ENCODE assay signal across 8 cellular contexts in the genomic region with DNA sequence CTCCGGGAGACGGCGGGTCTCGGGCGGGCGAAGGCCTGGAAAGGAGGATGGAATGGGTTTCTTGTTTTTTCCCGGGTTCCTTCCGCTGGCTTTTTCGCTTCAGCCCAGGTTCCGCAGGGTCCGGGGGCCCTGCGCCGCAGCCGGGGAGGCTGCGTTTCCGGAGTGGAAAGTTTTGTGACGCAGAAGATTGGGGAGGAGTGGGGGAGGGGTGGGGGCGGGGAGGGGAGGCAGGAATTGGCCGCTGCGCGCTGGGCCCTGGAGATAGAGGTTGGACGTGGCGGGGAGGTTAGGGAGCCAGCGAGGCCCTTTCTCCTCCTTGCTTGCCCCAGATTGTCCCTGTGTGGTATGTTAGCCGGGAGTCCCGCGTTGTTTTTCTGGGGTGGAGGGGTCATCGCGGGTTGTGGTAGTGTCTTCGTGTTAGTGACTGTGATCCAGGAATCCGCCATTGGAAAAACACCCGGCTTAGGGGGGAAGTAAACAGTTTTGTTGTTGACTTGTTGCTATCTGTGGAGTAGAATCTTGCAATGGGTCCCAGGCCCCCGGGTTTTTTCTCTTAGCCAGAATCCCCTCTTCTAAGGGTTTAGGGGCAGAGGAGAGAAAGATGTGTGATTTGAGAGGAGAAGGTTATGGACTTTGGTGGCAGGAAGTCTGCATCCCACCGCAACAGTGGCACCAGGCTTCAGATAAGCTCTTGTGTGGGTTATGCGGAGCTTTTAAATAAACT. TPM values are rescaled to one million over a fixed set of nuclear protein-coding genes. Genes with fewer than 3 reads are reported as not detected.
DNase-seq lines count a peak whose midpoint lies in the region; ATAC-seq and TF ChIP-seq lines count a peak whose summit lies in the region.

No MANE protein-coding gene starts in this region.

- ATAC-seq in HG02885 (IDR thresholded peaks at IDR 0.05; ENCODE audit: poor library complexity, unreplicated experiment), result peak; percentile 15

- H3K36me3 ChIP-seq in skeletal muscle satellite cell (ENCODE audit: insufficient read depth, low read length), result peaks cover 27% of the 10 kb centered on the region

- H3K4me3 ChIP-seq in GM12865 (ENCODE audit: low read depth, low read length), result peak overlapping the region; percentile 98
- H3K4me3 ChIP-seq in skeletal muscle satellite cell (ENCODE audit: low read length), result peak overlapping the region; percentile 94

- H3K9ac ChIP-seq in skeletal muscle satellite cell (ENCODE audit: low read depth, low read length), result peak overlapping the region; percentile 99

- no peaks in the 10 kb centered on the region for H3K27me3 ChIP-seq in skeletal muscle satellite cell (ENCODE audit: control insufficient read depth, insufficient read depth, low read length)

- no peaks in the 10 kb centered on the region for H3K9me3 ChIP-seq in skeletal muscle satellite cell (replicated peaks; ENCODE audit: low read length)

- H3K4me1 ChIP-seq in skeletal muscle satellite cell (ENCODE audit: control insufficient read depth, insufficient read depth, low read length), result peaks cover 43% of the 10 kb centered on the region

- DNase-seq in GM12865 (ENCODE audit: low read depth) (peak; percentile 63), SW480 (ENCODE audit: low spot score) (peak; percentile 60), amygdala (lab: John Stamatoyannopoulos, UW) (peak in 37 of 56 donors; percentile 5 to 80 (median 45)), hypothalamus (lab: John Stamatoyannopoulos, UW) (peak in 40 of 51 donors; percentile 2 to 83 (median 33)), iPS-NIHi7 (ENCODE audit: extremely low spot score) (no peak), ecto neural progenitor cell (ENCODE audit: low spot score) (no peak)

- no peak for TF ChIP-seq CTCF in GM12865 (IDR thresholded peaks at IDR 0.05; ENCODE audit: insufficient read depth, low read depth, low read length, missing control alignments)

- peak overlapping the region; percentile 94 for H3K4me2 ChIP-seq in skeletal muscle satellite cell (ENCODE audit: low read length)

RNA-seq across cellular contexts. Expression of a gene that starts 1.1 kb away (rescaled TPM):
- total RNA-seq in skeletal muscle satellite cell (2012; rRNA removed), result 92.8 and 138 TPM in 2 replicates

Comparison
In these comparisons a context has a peak if more than half of its experiments do, and no peak if none do; other contexts are left out.
1. DNase-seq: peak in GM12865 (single experiment), SW480 (single experiment), amygdala (37 of 56) and hypothalamus (40 of 51); none in iPS-NIHi7 (single experiment) and ecto neural progenitor cell (single experiment).